ENCODE assay signal across 22 cellular contexts in genomic region chr9:93531374-93531773, GRCh38. TPM values are rescaled to one million over a fixed set of nuclear protein-coding genes. Genes with fewer than 3 reads are reported as not detected.
A peak's percentile ranks its signal among the peaks of the same experiment; 100 is the strongest.
DNase-seq lines count a peak whose midpoint lies in the region; ATAC-seq, FAIRE-seq and TF ChIP-seq lines count a peak whose summit lies in the region.
"Had no signal": no experiment of that assay in that cellular context is flagged by ENCODE, and none has a peak within 500 bp of the region (broad histone marks: within the 10 kb centered on the region; RNA-seq: fewer than 3 reads in every experiment).

No MANE protein-coding gene starts in this region.

- no peak overlapping the region for H3K4me3 ChIP-seq in A549
- H3K4me3 ChIP-seq in IMR-90 (ENCODE audit: insufficient read depth, low read depth, low read length): no peak overlapping the region
- no peak overlapping the region for H3K4me3 ChIP-seq in astrocyte of the spinal cord (ENCODE audit: low read depth, low read length)
- H3K4me3 ChIP-seq in mesendoderm (ENCODE audit: low read length): no peak overlapping the region
- no peak overlapping the region for H3K4me3 ChIP-seq in spleen
- H3K4me3 ChIP-seq: SJSA1 had no signal

- H3K14ac ChIP-seq in IMR-90 (replicated peaks; ENCODE audit: low read depth, low read length): no peak overlapping the region

- no TSS peak for BruUV-seq in IMR-90 (replicated peaks; lab: Mats Ljungman, UMichigan)

- DNase-seq in A549 (ENCODE audit: low read depth in 1 of 2, low spot score in 1 of 2): peak in 1 of 2 experiments; percentile 36
- DNase-seq in IMR-90: peak; percentile 7
- DNase-seq in astrocyte of the spinal cord (ENCODE audit: low read depth, low spot score): no peak
- DNase-seq in mesendoderm: peak; percentile 26
- DNase-seq in CD1c-positive myeloid dendritic cell (ENCODE audit: extremely low spot score): no peak
- DNase-seq in spleen: no peak
- no peak for DNase-seq in NCI-H1417 treated with DMSO at 0.1 percent for 48 hours (lab: John Stamatoyannopoulos, UW)
- DNase-seq in dedifferentiated amniotic fluid mesenchymal stem cell (ENCODE audit: extremely low spot score): no peak
- DNase-seq: activated CD4-positive, alpha-beta T cell treated with anti-CD3 and anti-CD28 coated beads, Interleukin-2, amount 10 ng/mL, durations not matched to agents 24 days and 14 days; activated T-cell treated with anti-CD3 and anti-CD28 coated beads for 4 hours; effector memory CD8-positive, alpha-beta T cell; foreskin fibroblast; GOT3; NCI-H187; stimulated activated CD4-positive, alpha-beta T cell treated with anti-CD3 and anti-CD28 coated beads, Interleukin-12 subunit alpha, Interleukin-12 subunit beta, amount 100 ng/mL, for 4 hours; stimulated activated naive CD8-positive, alpha-beta T cell treated with anti-CD3 and anti-CD28 coated beads, Interleukin-15, amount 100 ng/mL, for 72 hours had no signal

- H3K56ac ChIP-seq in IMR-90 (ENCODE audit: extremely low read depth, insufficient read depth, low read length): no peak overlapping the region
- no peak overlapping the region for H3K56ac ChIP-seq in mesendoderm (ENCODE audit: low read length)

- H4K20me1 ChIP-seq in IMR-90 (ENCODE audit: insufficient read depth, low read length): 0 out of 2 replicates have a peak, but pooled peaks cover 13% of the 10 kb centered on the region

- no peak overlapping the region for H4K5ac ChIP-seq in IMR-90 (ENCODE audit: low read depth, low read length)
- no peak overlapping the region for H4K5ac ChIP-seq in mesendoderm (ENCODE audit: low read length)

- POLR2A ChIA-PET in A549 (lab: Yijun Ruan, JAX): no interaction called here
- POLR2A ChIA-PET in IMR-90 (lab: Charles Lee; ENCODE audit: unreplicated experiment): no interaction called here

- 84% methylated on average over 3 of the region's 3 CpGs for WGBS in A549 (ENCODE audit: missing lambda C conversion rate)
- WGBS in IMR-90 (ENCODE audit: extremely low coverage in 2 of 2, insufficient read length in 1 of 2), 2 experiments: no CpG with 5 or more reads among the region's 3 CpGs
- WGBS in mesendoderm (ENCODE audit: extremely low coverage, insufficient coverage, low lambda C conversion rate): no CpG with 5 or more reads among the region's 3 CpGs
- WGBS in spleen, 5 donors: 81 to 99% (median 87%) methylated on average over 3 of the region's 3 CpGs

- H3K4me1 ChIP-seq in A549: no peaks in the 10 kb centered on the region
- H3K4me1 ChIP-seq in IMR-90 (ENCODE audit: control insufficient read depth, insufficient read depth, low read length): no peaks in the 10 kb centered on the region
- no peaks in the 10 kb centered on the region for H3K4me1 ChIP-seq in mesendoderm (ENCODE audit: control insufficient read depth, low read depth, low read length)
- H3K4me1 ChIP-seq in spleen: no peaks in the 10 kb centered on the region
- H3K4me1 ChIP-seq: parathyroid adenoma, SJSA1 had no signal

- H3K9ac ChIP-seq in IMR-90 (ENCODE audit: low read depth, low read length): no peak overlapping the region
- no peak overlapping the region for H3K9ac ChIP-seq in mesendoderm (ENCODE audit: low read length)
- H3K9ac ChIP-seq: parathyroid adenoma had no signal

- H2BK5ac ChIP-seq in IMR-90 (ENCODE audit: low read depth, low read length, poor library complexity, severe bottlenecking): no peak overlapping the region
- H2BK5ac ChIP-seq in mesendoderm (ENCODE audit: low read length): no peak overlapping the region

- CTCF ChIA-PET in A549 (lab: Yijun Ruan, JAX) (interaction anchor here (0.9 kb wide), 1 partner anchor 23 kb away, joined by 3 read pairs; no protein-coding TSS in a partner anchor), IMR-90 (lab: Yijun Ruan, JAX) (interaction anchor here (0.9 kb wide), 1 partner anchor 10 kb away, joined by 3 read pairs; no protein-coding TSS in a partner anchor)

- no peak for TF ChIP-seq EP300 in A549 (IDR thresholded peaks at IDR 0.05)

- TF ChIP-seq POLR2A in A549 (IDR thresholded peaks at IDR 0.05; ENCODE audit: low read length) (no peak), IMR-90 (IDR thresholded peaks at IDR 0.05; ENCODE audit: low read depth, low read length) (no peak), spleen (IDR thresholded peaks at IDR 0.05) (no peak)

- H3K36me3 ChIP-seq in IMR-90 (ENCODE audit: control insufficient read depth, insufficient read depth, low read length) (peaks cover 38% of the 10 kb centered on the region), mesendoderm (ENCODE audit: control insufficient read depth, insufficient read depth, low read length) (peaks cover 3% of the 10 kb centered on the region), spleen (peaks cover 0 to 100% (median 61%) of the 10 kb centered on the region in 6 donors)

- dilution Hi-C loops in IMR-90 (cut with HindIII; ENCODE audit: low sequenced_read_pairs, unreplicated experiment): no loop called here

- H4K8ac ChIP-seq in IMR-90 (ENCODE audit: low read depth in 2 of 2, low read length in 2 of 2) (no peak overlapping the region), mesendoderm (ENCODE audit: low read depth, low read length) (no peak overlapping the region)

- H3K79me1 ChIP-seq in IMR-90 (ENCODE audit: low read depth in 1 of 2, low read length in 2 of 2): peaks cover 35 to 40% of the 10 kb centered on the region in 2 experiments
- peaks cover 3% of the 10 kb centered on the region for H3K79me1 ChIP-seq in mesendoderm (ENCODE audit: low read length)

- no peak overlapping the region for H2BK120ac ChIP-seq in IMR-90 (ENCODE audit: low read depth, low read length)
- no peak overlapping the region for H2BK120ac ChIP-seq in mesendoderm (ENCODE audit: low read depth, low read length)

- no peak overlapping the region for H2BK20ac ChIP-seq in IMR-90 (ENCODE audit: low read depth, low read length)

- H3K4ac ChIP-seq in IMR-90 (ENCODE audit: low read depth, low read length) (no peak overlapping the region), mesendoderm (ENCODE audit: low read depth, low read length) (no peak overlapping the region)

- H2AK5ac ChIP-seq in IMR-90 (ENCODE audit: low read depth, low read length): no peak overlapping the region
- no peak overlapping the region for H2AK5ac ChIP-seq in mesendoderm (ENCODE audit: low read length)

- peak; percentile 71 to 77; a peak in 4 of 6 replicates for ATAC-seq in A549
- no peak for ATAC-seq in IMR-90 (ENCODE audit: low read depth)
- ATAC-seq: effector memory CD8-positive, alpha-beta T cell; left lobe of liver; stimulated activated naive CD8-positive, alpha-beta T cell treated with anti-CD3 and anti-CD28 coated beads, Interleukin-15, amount 100 ng/mL, for 72 hours had no signal

- H3K18ac ChIP-seq in IMR-90 (ENCODE audit: low read depth, low read length) (no peak overlapping the region), mesendoderm (ENCODE audit: low read length) (no peak overlapping the region)

- H3K9me3 ChIP-seq in A549 (no peaks in the 10 kb centered on the region), IMR-90 (ENCODE audit: control insufficient read depth, insufficient read depth, low read length) (no peaks in the 10 kb centered on the region), spleen (no peaks in the 10 kb centered on the region)
- H3K9me3 ChIP-seq: SJSA1 had no signal

- no peak for FAIRE-seq in A549 (lab: Jason Lieb, UNC)
- FAIRE-seq: bronchial epithelial cell, G401.6, urothelium cell line had no signal

- no peak overlapping the region for H4K91ac ChIP-seq in IMR-90 (ENCODE audit: insufficient read depth, low read depth, low read length)

- H3K9me1 ChIP-seq in IMR-90 (ENCODE audit: insufficient read depth, low read length): peaks cover 11% of the 10 kb centered on the region

- no peak overlapping the region for H2AK9ac ChIP-seq in IMR-90 (replicated peaks; ENCODE audit: low read depth, low read length, poor library complexity)

- in situ Hi-C loops in IMR-90 (cut with MboI; ENCODE audit: low sequenced_read_pairs) (no loop called here), astrocyte of the spinal cord (cut with HindIII; ENCODE audit: low sequenced_read_pairs) (no loop called here)

- TF ChIP-seq RAD21 in A549 (conservative IDR thresholded peaks at IDR 0.05 in 1 of 2, IDR thresholded peaks at IDR 0.05 in 1 of 2) (no peak), IMR-90 (IDR thresholded peaks at IDR 0.05; ENCODE audit: low read length) (no peak)

- H3K27ac ChIP-seq in A549 (no peak overlapping the region), IMR-90 (ENCODE audit: insufficient read depth, low read length) (no peak overlapping the region), mesendoderm (ENCODE audit: low read depth, low read length) (no peak overlapping the region), spleen (no peak overlapping the region)
- H3K27ac ChIP-seq: parathyroid adenoma, SJSA1 had no signal

- H3K27me3 ChIP-seq in IMR-90 (ENCODE audit: control insufficient read depth, insufficient read depth, low read length) (no peaks in the 10 kb centered on the region), mesendoderm (ENCODE audit: insufficient read depth, low read length, poor library complexity) (no peaks in the 10 kb centered on the region), spleen (replicated peaks in 1 of 7) (no peaks in the 10 kb centered on the region)
- H3K27me3 ChIP-seq: SJSA1 had no signal

- no peak overlapping the region for H2AFZ ChIP-seq in IMR-90 (replicated peaks; ENCODE audit: low read length, poor library complexity)
- H2AFZ ChIP-seq: parathyroid adenoma had no signal

- no peaks in the 10 kb centered on the region for H3K79me2 ChIP-seq in mesendoderm (ENCODE audit: control insufficient read depth, insufficient read depth, low read length)

- H2BK15ac ChIP-seq in IMR-90 (ENCODE audit: low read depth, low read length) (no peak overlapping the region), mesendoderm (replicated peaks; ENCODE audit: low read depth) (no peak overlapping the region)

- H3K4me2 ChIP-seq in A549 (no peak overlapping the region), IMR-90 (ENCODE audit: low read depth, low read length) (no peak overlapping the region), mesendoderm (ENCODE audit: low read length) (no peak overlapping the region)

- H3K23ac ChIP-seq in IMR-90 (ENCODE audit: low read depth, low read length) (no peak overlapping the region), mesendoderm (ENCODE audit: low read length) (no peak overlapping the region)

- intact Hi-C loops in IMR-90 (cut with micrococcal nuclease): no loop called here
- intact Hi-C loops in spleen (cut with DNase I; ENCODE audit: low total_unique reads): no loop called here

- TF ChIP-seq CTCF in A549 (IDR thresholded peaks at IDR 0.05) (no peak), IMR-90 (conservative IDR thresholded peaks at IDR 0.05; ENCODE audit: low read depth, low read length) (no peak), astrocyte of the spinal cord (IDR thresholded peaks at IDR 0.05; ENCODE audit: low read depth, low read length) (peak; percentile 28), spleen (IDR thresholded peaks at IDR 0.05 in 8 of 11, conservative IDR thresholded peaks at IDR 0.05 in 3 of 11) (no peak)

RNA-seq across cellular contexts. Expression of gene PHF2, which starts 45.0 kb away (rescaled TPM):
- polyA plus RNA-seq in A549 (2011; rRNA removed) (8.1 and 9.6 TPM in 2 replicates), A549 (2017; fragmentation: RNase III; extraction: RNeasy Plus Mini Kit Qiagen cat#74134 plus additional on column Dnase treatment) (11.2 to 12.2 TPM (median 11.7 TPM) in 3 replicates), IMR-90 (2012; rRNA removed) (9.5 and 9.6 TPM in 2 replicates), spleen (10 to 100 TPM; 11.2 to 23.1 (median 13.7) TPM)
- 9.0 and 11.0 TPM in 2 replicates for polyA plus RNA-seq in A549 (2012; cell fraction: cytosol; rRNA removed)
- polyA plus RNA-seq in A549 (2012; cell fraction: nucleus; rRNA removed): 15.6 and 16.4 TPM in 2 replicates
- 5.6 and 6.2 TPM in 2 replicates for polyA minus RNA-seq in A549 (2011; rRNA and poly(A)+ RNA removed)
- total RNA-seq in IMR-90 (2012; rRNA removed) (5.9 and 6.9 TPM in 2 replicates), spleen (10 to 100 TPM; 27.6 to 46.2 (median 32.6) TPM)
- polyA plus RNA-seq in IMR-90 (2012; cell fraction: cytosol; rRNA removed): 5.9 and 8.8 TPM in 2 replicates
- polyA plus RNA-seq in IMR-90 (2012; cell fraction: nucleus; rRNA removed; ENCODE audit: low replicate concordance): 21.2 and 22.2 TPM in 2 replicates
- polyA plus RNA-seq in mesendoderm (2013, experiment 1 of 2): 6.5 TPM
- polyA plus RNA-seq in mesendoderm (2013, experiment 2 of 2): 7.1 TPM

Comparison
In these comparisons a context has a peak if more than half of its experiments do, and no peak if none do; other contexts are left out.
1. DNase-seq: peak in IMR-90 (single experiment) and mesendoderm (single experiment); none in astrocyte of the spinal cord (single experiment), CD1c-positive myeloid dendritic cell (single experiment), spleen (single experiment), NCI-H1417 treated with DMSO at 0.1 percent for 48 hours (single experiment) and dedifferentiated amniotic fluid mesenchymal stem cell (single experiment).